8 cellular contexts compared by ENCODE assay signal in genomic region chr16:54817432-54817831, GRCh38.
DNase-seq lines count a peak whose midpoint lies in the region; ATAC-seq and TF ChIP-seq lines count a peak whose summit lies in the region.

No MANE protein-coding gene starts in this region.

- no peak overlapping the region for H3K56ac ChIP-seq in mesendoderm (ENCODE audit: low read length)

- H3K36me3 ChIP-seq in Karpas-422 (ENCODE audit: insufficient read depth, low read length) (no peaks in the 10 kb centered on the region), mesendoderm (ENCODE audit: control insufficient read depth, insufficient read depth, low read length) (no peaks in the 10 kb centered on the region), mucosa of descending colon (ENCODE audit: low read depth) (no peaks in the 10 kb centered on the region)

- H3K4me1 ChIP-seq in Karpas-422 (ENCODE audit: low read length) = no peaks in the 10 kb centered on the region; the same call in 1 of the 2 replicates
- no peaks in the 10 kb centered on the region for H3K4me1 ChIP-seq in mesendoderm (ENCODE audit: control insufficient read depth, low read depth, low read length)
- H3K4me1 ChIP-seq in mucosa of descending colon (ENCODE audit: low read depth) = no peaks in the 10 kb centered on the region

- H3K23ac ChIP-seq in mesendoderm (ENCODE audit: low read length) = no peak overlapping the region

- H3K27me3 ChIP-seq in Karpas-422 (ENCODE audit: low read length) (0 out of 2 replicates have a peak, but pooled peaks cover 2% of the 10 kb centered on the region), mesendoderm (ENCODE audit: insufficient read depth, low read length, poor library complexity) (no peaks in the 10 kb centered on the region)

- no peak overlapping the region for H2BK5ac ChIP-seq in mesendoderm (ENCODE audit: low read length)

- intact Hi-C loops in mucosa of descending colon (cut with DNase I, micrococcal nuclease) = no loop called here

- in situ Hi-C loops in astrocyte of the spinal cord (cut with HindIII; ENCODE audit: low sequenced_read_pairs) = no loop called here

- no peak overlapping the region for H4K5ac ChIP-seq in mesendoderm (ENCODE audit: low read length)

- no peaks in the 10 kb centered on the region for H3K9me3 ChIP-seq in Karpas-422 (ENCODE audit: low read length)
- no peaks in the 10 kb centered on the region for H3K9me3 ChIP-seq in mucosa of descending colon

- H3K9ac ChIP-seq in Karpas-422 (ENCODE audit: low read length) (no peak overlapping the region), mesendoderm (ENCODE audit: low read length) (no peak overlapping the region)

- H4K8ac ChIP-seq in mesendoderm (ENCODE audit: low read depth, low read length) = no peak overlapping the region

- H2AFZ ChIP-seq in Karpas-422 (ENCODE audit: low read length) = no peak overlapping the region

- H3K4me2 ChIP-seq in Karpas-422 (ENCODE audit: low read depth, low read length, poor library complexity, severe bottlenecking) (no peak overlapping the region), mesendoderm (ENCODE audit: low read length) (no peak overlapping the region)

- no peak overlapping the region for H3K18ac ChIP-seq in mesendoderm (ENCODE audit: low read length)

- no peak overlapping the region for H2BK120ac ChIP-seq in mesendoderm (ENCODE audit: low read depth, low read length)

- no peak for ATAC-seq in HG03196 (IDR thresholded peaks at IDR 0.05; ENCODE audit: unreplicated experiment)
- no peak for ATAC-seq in mucosa of descending colon
- ATAC-seq in GM21390 (IDR thresholded peaks at IDR 0.05; ENCODE audit: unreplicated experiment) = no peak

- DNase-seq in DMS 273 (lab: John Stamatoyannopoulos, UW; ENCODE audit: unreplicated experiment) (peak; percentile 45), Karpas-422 (peak; percentile 46), astrocyte of the spinal cord (ENCODE audit: low read depth, low spot score) (peak; percentile 1), mesendoderm (peak; percentile 49), NCI-H2227 treated with DMSO at 0.1 percent for 48 hours (lab: John Stamatoyannopoulos, UW) (no peak), mucosa of descending colon (no peak)

- H3K79me2 ChIP-seq in Karpas-422 (ENCODE audit: low read length) = no peaks in the 10 kb centered on the region
- no peaks in the 10 kb centered on the region for H3K79me2 ChIP-seq in mesendoderm (ENCODE audit: control insufficient read depth, insufficient read depth, low read length)

- H3K27ac ChIP-seq in Karpas-422 (ENCODE audit: low read length) (no peak overlapping the region), mesendoderm (ENCODE audit: low read depth, low read length) (no peak overlapping the region)

- H3K4ac ChIP-seq in mesendoderm (ENCODE audit: low read depth, low read length) = no peak overlapping the region

- no peaks in the 10 kb centered on the region for H3K79me1 ChIP-seq in mesendoderm (ENCODE audit: low read length)

- no peak overlapping the region for H2AK5ac ChIP-seq in mesendoderm (ENCODE audit: low read length)

- TF ChIP-seq CTCF in astrocyte of the spinal cord (IDR thresholded peaks at IDR 0.05; ENCODE audit: low read depth, low read length) (peak; percentile 34), mucosa of descending colon (IDR thresholded peaks at IDR 0.05) (no peak)

- H2BK15ac ChIP-seq in mesendoderm (replicated peaks; ENCODE audit: low read depth) = no peak overlapping the region

- no peaks in the 10 kb centered on the region for H4K20me1 ChIP-seq in Karpas-422 (ENCODE audit: insufficient read depth, low read depth, low read length)

- WGBS in mesendoderm (ENCODE audit: extremely low coverage, insufficient coverage, low lambda C conversion rate) = no CpG with 5 or more reads among the region's 10 CpGs

- H3K4me3 ChIP-seq in Karpas-422 (ENCODE audit: low read length) (no peak overlapping the region), astrocyte of the spinal cord (ENCODE audit: low read depth, low read length) (no peak overlapping the region), mesendoderm (ENCODE audit: low read length) (no peak overlapping the region), mucosa of descending colon (no peak overlapping the region)

- no peaks in the 10 kb centered on the region for H3K9me2 ChIP-seq in Karpas-422 (replicated peaks; ENCODE audit: insufficient read depth, low read length)

Comparison
In these comparisons a context has a peak if more than half of its experiments do, and no peak if none do; other contexts are left out.
1. DNase-seq: peak in DMS 273 (single experiment), Karpas-422 (single experiment), astrocyte of the spinal cord (single experiment) and mesendoderm (single experiment); none in NCI-H2227 treated with DMSO at 0.1 percent for 48 hours (single experiment) and mucosa of descending colon (0 of 3).